8 cellular contexts compared by ENCODE assay signal in the genomic region with DNA sequence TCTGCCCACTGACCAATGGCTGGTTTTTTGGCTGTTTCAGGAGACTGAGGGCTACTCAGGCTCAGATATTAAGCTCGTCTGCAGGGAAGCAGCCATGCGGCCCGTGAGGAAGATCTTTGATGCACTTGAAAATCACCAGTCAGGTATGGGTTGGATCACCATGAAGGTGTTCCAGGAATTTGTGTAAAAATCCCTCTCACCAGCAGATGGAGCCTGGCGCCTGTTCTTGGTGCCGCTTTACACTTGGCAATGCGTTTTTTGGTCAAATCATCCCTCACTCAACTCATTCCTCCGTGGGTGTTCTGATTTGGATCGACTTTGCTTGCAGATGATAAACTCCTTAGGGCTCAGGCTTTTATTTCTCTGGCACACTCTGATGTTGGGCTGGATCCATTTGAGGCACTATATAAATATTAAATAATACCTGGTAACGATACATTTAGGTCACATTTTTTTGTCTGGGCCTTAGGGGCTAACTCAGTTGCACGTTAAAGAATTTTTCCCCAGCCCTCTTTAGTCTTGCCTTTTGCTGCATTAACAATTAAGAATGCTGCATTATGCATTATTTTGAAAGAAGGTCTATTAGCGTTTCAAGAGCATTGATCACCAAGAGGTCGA. TPM values are rescaled to one million over a fixed set of nuclear protein-coding genes. Genes with fewer than 3 reads are reported as not detected.
DNase-seq lines count a peak whose midpoint lies in the region; ATAC-seq and TF ChIP-seq lines count a peak whose summit lies in the region.

No MANE protein-coding gene starts in this region.

- no peak overlapping the region for H3K4ac ChIP-seq in trophoblast cell (ENCODE audit: low read depth, low read length)

- H3K27ac ChIP-seq in RWPE1, result no peak overlapping the region
- H3K27ac ChIP-seq in trophoblast cell (ENCODE audit: low read depth, low read length), result no peak overlapping the region

- H4K91ac ChIP-seq in trophoblast cell (ENCODE audit: low read depth, low read length), result no peak overlapping the region

- no peak overlapping the region for H3K18ac ChIP-seq in trophoblast cell (ENCODE audit: low read length)

- POLR2A ChIA-PET in RWPE1 (lab: Yijun Ruan, JAX; ENCODE audit: low non-redundant PET), result no interaction called here

- peaks cover 0 to 2% of the 10 kb centered on the region in 2 experiments for H3K36me3 ChIP-seq in trophoblast cell (ENCODE audit: control insufficient read depth in 1 of 2, insufficient read depth in 2 of 2, low read length in 2 of 2)

- H3K9ac ChIP-seq in trophoblast cell (ENCODE audit: low read length), result no peak overlapping the region

- no CpG with 5 or more reads among the region's 12 CpGs for WGBS in trophoblast cell (ENCODE audit: extremely low coverage, insufficient coverage, insufficient read length)

- CTCF ChIA-PET in RWPE1 (lab: Yijun Ruan, JAX), result interaction anchor here (0.5 to 1.5 kb wide), 2 partner anchors 80 to 104 kb away, joined by 3 to 7 read pairs; no protein-coding TSS in a partner anchor

- no peak overlapping the region for H2BK12ac ChIP-seq in trophoblast cell (ENCODE audit: low read length)

- no peak for ATAC-seq in GM19452 (IDR thresholded peaks at IDR 0.05; ENCODE audit: unreplicated experiment)

- H2BK5ac ChIP-seq in trophoblast cell (ENCODE audit: low read depth, low read length, poor library complexity), result no peak overlapping the region

- H2AK5ac ChIP-seq in trophoblast cell (ENCODE audit: low read length), result no peak overlapping the region

- no peak overlapping the region for H4K12ac ChIP-seq in trophoblast cell (ENCODE audit: low read depth, low read length)

- no peak overlapping the region for H3K4me2 ChIP-seq in trophoblast cell (ENCODE audit: low read length)

- H2AFZ ChIP-seq in trophoblast cell (ENCODE audit: insufficient read depth, low read length, poor library complexity), result no peak overlapping the region

- H3K79me2 ChIP-seq in trophoblast cell (ENCODE audit: control insufficient read depth, insufficient read depth, low read length, poor library complexity), result no peaks in the 10 kb centered on the region

- TF ChIP-seq CTCF in RWPE1 (conservative IDR thresholded peaks at IDR 0.05; ENCODE audit: low read depth), result peak; percentile 75

- no peaks in the 10 kb centered on the region for H3K27me3 ChIP-seq in trophoblast cell (ENCODE audit: insufficient read depth, low read length)

- H3K79me1 ChIP-seq in trophoblast cell (ENCODE audit: low read length), result no peaks in the 10 kb centered on the region

- DNase-seq in DMS153 (lab: John Stamatoyannopoulos, UW) (peak; percentile 11), HT1080 (ENCODE audit: low read depth) (peak; percentile 39), RWPE1 (ENCODE audit: low spot score) (peak; percentile 50), germinal center (ENCODE audit: low spot score) (peak; percentile 53), trophoblast cell (peak; percentile 86 to 96), ureter (ENCODE audit: low spot score) (peak; percentile 53)
- DNase-seq in activated gamma-delta T cell treated with anti-CD3 and anti-CD28 coated beads, Interleukin-2, amount 50 U/mL, for 16 hours (ENCODE audit: low read depth), result peak; percentile 22

- no peak overlapping the region for H3K4me3 ChIP-seq in trophoblast cell (ENCODE audit: low read depth, low read length)

- H3K14ac ChIP-seq in trophoblast cell (ENCODE audit: low read length), result no peak overlapping the region

- H3K23ac ChIP-seq in trophoblast cell (ENCODE audit: low read length), result no peak overlapping the region

- no peak overlapping the region for H4K8ac ChIP-seq in trophoblast cell (ENCODE audit: low read depth, low read length)

- peaks cover 0 to 2% of the 10 kb centered on the region in 2 experiments for H3K4me1 ChIP-seq in trophoblast cell (ENCODE audit: control insufficient read depth in 1 of 2, insufficient read depth in 2 of 2, low read length in 2 of 2)

- H2BK120ac ChIP-seq in trophoblast cell (ENCODE audit: insufficient read depth, low read length, poor library complexity), result no peak overlapping the region

- H3K9me3 ChIP-seq in trophoblast cell (ENCODE audit: insufficient read depth, low read depth, low read length), result no peaks in the 10 kb centered on the region

RNA-seq across cellular contexts. Expression of a gene that starts 50.0 kb away (rescaled TPM):
- total RNA-seq in HT1080 (2014; rRNA removed; shearing (Covaris generic)), result 13.3 and 20.3 TPM in 2 replicates
- 27.1 and 29.4 TPM in 2 replicates for polyA plus RNA-seq in HT1080 (2015; cell fraction: cytosol; rRNA removed)
- polyA plus RNA-seq in HT1080 (2015; cell fraction: nucleus; rRNA removed), result 26.3 and 28.6 TPM in 2 replicates
- polyA plus RNA-seq in trophoblast cell (2013), result 13.6 and 14.9 TPM in 2 replicates
- total RNA-seq in ureter, result 46.9 TPM

Comparison
In these comparisons a context has a peak if more than half of its experiments do, and no peak if none do; other contexts are left out.
1. DNase-seq: peak in every context shown above with its lines; median percentile 91 in trophoblast cell; 53 in germinal center; 53 in ureter; 50 in RWPE1; 39 in HT1080; 22 in activated gamma-delta T cell treated with anti-CD3 and anti-CD28 coated beads, Interleukin-2, amount 50 U/mL, for 16 hours; 11 in DMS153.